ENCODE assay signal across 18 cellular contexts in the genomic region with DNA sequence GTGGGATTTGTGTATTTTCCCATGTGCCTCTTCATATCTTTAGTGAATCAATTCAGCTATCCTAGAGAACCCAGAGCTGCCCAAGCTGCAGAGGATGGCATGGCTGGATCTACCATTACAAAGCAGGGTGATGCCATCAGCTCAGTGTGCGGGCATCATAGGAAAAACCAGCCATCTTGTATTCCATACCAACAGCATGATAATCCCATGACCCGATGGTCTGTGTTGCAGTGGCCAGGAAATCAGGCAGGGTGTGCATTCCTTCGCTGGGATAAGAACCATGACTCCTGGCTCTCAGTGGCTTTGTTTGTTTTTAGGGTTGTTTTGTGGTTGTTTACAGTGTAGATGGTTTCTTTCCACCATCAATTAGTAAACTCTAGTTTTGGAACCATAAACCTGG. TPM values are rescaled to one million over a fixed set of nuclear protein-coding genes. Genes with fewer than 3 reads are reported as not detected.
A peak's percentile ranks its signal among the peaks of the same experiment; 100 is the strongest.
DNase-seq lines count a peak whose midpoint lies in the region; ATAC-seq and TF ChIP-seq lines count a peak whose summit lies in the region.
"Had no signal": no experiment of that assay in that cellular context is flagged by ENCODE, and none has a peak within 500 bp of the region (broad histone marks: within the 10 kb centered on the region; RNA-seq: fewer than 3 reads in every experiment).

No MANE protein-coding gene starts in this region.

- H3K27me3 Mint-ChIP-seq in activated naive CD8-positive, alpha-beta T cell treated with anti-CD3 and anti-CD28 coated beads, Interleukin-2, amount 50 U/mL, for 24 hours: no peaks in the 10 kb centered on the region
- no peaks in the 10 kb centered on the region for H3K27me3 Mint-ChIP-seq in activated naive CD8-positive, alpha-beta T cell treated with anti-CD3 and anti-CD28 coated beads for 36 hours
- H3K27me3 Mint-ChIP-seq: IgD-negative memory B cell had no signal

- H3K27me3 ChIP-seq in esophagus muscularis mucosa (no peaks in the 10 kb centered on the region), muscle layer of duodenum (ENCODE audit: low read depth, low read length) (no peaks in the 10 kb centered on the region), upper lobe of left lung (no peaks in the 10 kb centered on the region)

- H3K36me3 ChIP-seq in esophagus muscularis mucosa (peaks cover 0 to 8% (median 0%) of the 10 kb centered on the region in 4 donors), muscle layer of duodenum (ENCODE audit: control insufficient read depth in 1 of 2, insufficient read depth in 2 of 2, low read length in 2 of 2) (no peaks in the 10 kb centered on the region), upper lobe of left lung (peaks cover 0 to 2% (median 0%) of the 10 kb centered on the region in 4 donors)

- peaks cover 8% of the 10 kb centered on the region for H3K36me3 Mint-ChIP-seq in activated naive CD8-positive, alpha-beta T cell treated with anti-CD3 and anti-CD28 coated beads, Interleukin-2, amount 50 U/mL, for 24 hours (ENCODE audit: low read depth)
- H3K36me3 Mint-ChIP-seq in activated naive CD8-positive, alpha-beta T cell treated with anti-CD3 and anti-CD28 coated beads for 36 hours: peaks cover 2% of the 10 kb centered on the region

- no peak overlapping the region for H3K27ac Mint-ChIP-seq in activated naive CD8-positive, alpha-beta T cell treated with anti-CD3 and anti-CD28 coated beads, Interleukin-2, amount 50 U/mL, for 24 hours
- no peak overlapping the region for H3K27ac Mint-ChIP-seq in activated naive CD8-positive, alpha-beta T cell treated with anti-CD3 and anti-CD28 coated beads for 36 hours

- TF ChIP-seq CTCF in esophagus muscularis mucosa (IDR thresholded peaks at IDR 0.05): no peak
- no peak for TF ChIP-seq CTCF in upper lobe of left lung (IDR thresholded peaks at IDR 0.05)

- H3K4me3 ChIP-seq in esophagus muscularis mucosa (no peak overlapping the region), muscle layer of duodenum (ENCODE audit: low read depth in 1 of 2, low read length in 2 of 2) (no peak overlapping the region), upper lobe of left lung (no peak overlapping the region)
- H3K4me3 ChIP-seq: GM23248 had no signal

- H3K4me1 ChIP-seq in esophagus muscularis mucosa (peaks cover 36 to 63% (median 49%) of the 10 kb centered on the region in 4 donors), muscle layer of duodenum (ENCODE audit: control insufficient read depth in 1 of 2, insufficient read depth in 2 of 2, low read length in 2 of 2) (peaks cover 0 to 38% of the 10 kb centered on the region in 2 donors), upper lobe of left lung (peaks cover 24 to 64% (median 39%) of the 10 kb centered on the region in 4 donors)

- intact Hi-C loops in esophagus muscularis mucosa (cut with DNase I): no loop called here

- H3K4me1 Mint-ChIP-seq in activated naive CD8-positive, alpha-beta T cell treated with anti-CD3 and anti-CD28 coated beads, Interleukin-2, amount 50 U/mL, for 24 hours: peaks cover 6% of the 10 kb centered on the region
- H3K4me1 Mint-ChIP-seq in activated naive CD8-positive, alpha-beta T cell treated with anti-CD3 and anti-CD28 coated beads for 36 hours: no peaks in the 10 kb centered on the region

- no peak for TF ChIP-seq POLR2A in esophagus muscularis mucosa (IDR thresholded peaks at IDR 0.05; ENCODE audit: low read depth)
- no peak for TF ChIP-seq POLR2A in upper lobe of left lung (IDR thresholded peaks at IDR 0.05)

- no peak overlapping the region for H3K4me3 Mint-ChIP-seq in activated naive CD8-positive, alpha-beta T cell treated with anti-CD3 and anti-CD28 coated beads, Interleukin-2, amount 50 U/mL, for 24 hours
- H3K4me3 Mint-ChIP-seq in activated naive CD8-positive, alpha-beta T cell treated with anti-CD3 and anti-CD28 coated beads for 36 hours: no peak overlapping the region

- H3K9me3 ChIP-seq in esophagus muscularis mucosa: no peaks in the 10 kb centered on the region
- no peaks in the 10 kb centered on the region for H3K9me3 ChIP-seq in muscle layer of duodenum (ENCODE audit: control insufficient read depth in 1 of 2, low read length in 2 of 2)
- no peaks in the 10 kb centered on the region for H3K9me3 ChIP-seq in upper lobe of left lung

- 88% methylated on average over 3 of the region's 3 CpGs for WGBS in esophagus muscularis mucosa
- 84 to 88% methylated on average over 3 of the region's 3 CpGs for WGBS in upper lobe of left lung, 2 donors

- DNase-seq in activated naive CD8-positive, alpha-beta T cell treated with anti-CD3 and anti-CD28 coated beads, Interleukin-2, amount 50 U/mL, for 24 hours: no peak
- no peak for DNase-seq in activated naive CD8-positive, alpha-beta T cell treated with anti-CD3 and anti-CD28 coated beads for 36 hours
- no peak for DNase-seq in esophagus muscularis mucosa (ENCODE audit: extremely low spot score)
- DNase-seq in upper lobe of left lung: no peak
- DNase-seq in NCI-H1048 (lab: John Stamatoyannopoulos, UW): no peak
- DNase-seq in hypothalamus (lab: John Stamatoyannopoulos, UW): no peak
- DNase-seq in stimulated activated CD4-positive, alpha-beta T cell treated with anti-CD3 and anti-CD28 coated beads, Interleukin-2, amount 100 ng/mL, for 48 hours: no peak
- DNase-seq: DMS 273 treated with DMSO at 0.1 percent for 48 hours; GM23248; MV-4-11; NCI-H146; NCI-H2081 treated with DMSO at 0.1 percent for 48 hours; NCI-H2227 treated with DMSO at 0.1 percent for 48 hours; NCI-H526 treated with DMSO at 0.1 percent for 48 hours; NK-92 treated with Interleukin-12 subunit alpha and Interleukin-12 subunit beta, amount 100 ng/mL, for 24 hours had no signal

- peak overlapping the region; percentile 38 to 67 (median 51) for H3K27ac ChIP-seq in esophagus muscularis mucosa (replicated peaks in 1 of 4)
- H3K27ac ChIP-seq in muscle layer of duodenum (ENCODE audit: low read length): peak overlapping the region; percentile 42
- H3K27ac ChIP-seq in upper lobe of left lung: peak overlapping the region; percentile 36 to 67 (median 56)
- H3K27ac ChIP-seq: 22Rv1, GM23248 had no signal

- ATAC-seq in activated naive CD8-positive, alpha-beta T cell treated with anti-CD3 and anti-CD28 coated beads, Interleukin-2, amount 50 U/mL, for 24 hours: peak; percentile 28
- ATAC-seq in upper lobe of left lung (ENCODE audit: low FRiP score in 2 of 2): no peak

- H3K9me3 Mint-ChIP-seq in activated naive CD8-positive, alpha-beta T cell treated with anti-CD3 and anti-CD28 coated beads, Interleukin-2, amount 50 U/mL, for 24 hours: no peaks in the 10 kb centered on the region
- no peaks in the 10 kb centered on the region for H3K9me3 Mint-ChIP-seq in activated naive CD8-positive, alpha-beta T cell treated with anti-CD3 and anti-CD28 coated beads for 36 hours
- H3K9me3 Mint-ChIP-seq: IgD-negative memory B cell had no signal

- TF ChIP-seq EP300 in esophagus muscularis mucosa (IDR thresholded peaks at IDR 0.05) (no peak), upper lobe of left lung (IDR thresholded peaks at IDR 0.05) (no peak)

RNA-seq across cellular contexts. Expression of a gene that starts 36.0 kb away (rescaled TPM):
- total RNA-seq in activated naive CD8-positive, alpha-beta T cell treated with anti-CD3 and anti-CD28 coated beads for 36 hours: 1 to 10 TPM; 8.9 to 9.7 TPM
- 10 to 100 TPM; 14.5 to 25.9 (median 23.1) TPM for total RNA-seq in esophagus muscularis mucosa
- total RNA-seq in upper lobe of left lung: 10 to 100 TPM; 47.1 to 91.0 (median 66.2) TPM
